ENCODE assay signal across 5 cellular contexts in genomic region chr21:39728341-39728740, GRCh38. TPM values are rescaled to one million over a fixed set of nuclear protein-coding genes. Genes with fewer than 3 reads are reported as not detected.
"Had no signal": no experiment of that assay in that cellular context is flagged by ENCODE, and none has a peak within 500 bp of the region (broad histone marks: within the 10 kb centered on the region; RNA-seq: fewer than 3 reads in every experiment).

No MANE protein-coding gene starts in this region.

- H2AFZ ChIP-seq: GM23338 had no signal

- DNase-seq: H9, HCEC 1CT had no signal

- H3K4me2 ChIP-seq: GM23338 had no signal

- H3K4me3 ChIP-seq: GM23338 had no signal

- ATAC-seq: GM23338, HepG2 had no signal

RNA-seq across cellular contexts. Expression of gene IGSF5, which starts 16.6 kb away (rescaled TPM):
- total RNA-seq: HepG2 had no signal
- polyA plus RNA-seq: HepG2, IgD-negative memory B cell had no signal
